Comparison of ENCODE assay signal across 8 cellular contexts in genomic region chr1:203796223-203796747, GRCh38. TPM values are rescaled to one million over a fixed set of nuclear protein-coding genes. Genes with fewer than 3 reads are reported as not detected.
DNase-seq lines count a peak whose midpoint lies in the region; ATAC-seq and TF ChIP-seq lines count a peak whose summit lies in the region.

No MANE protein-coding gene starts in this region.

- peak overlapping the region; percentile 97 for H3K27ac ChIP-seq in hepatocyte

- ATAC-seq in GM18907 (IDR thresholded peaks at IDR 0.05; ENCODE audit: unreplicated experiment): peak; percentile 21
- no peak for ATAC-seq in GM18873 (IDR thresholded peaks at IDR 0.05; ENCODE audit: low FRiP score, unreplicated experiment)

- H3K9me2 ChIP-seq in hepatocyte (replicated peaks; ENCODE audit: insufficient read depth): no peaks in the 10 kb centered on the region

- H3K9me3 ChIP-seq in hepatocyte (ENCODE audit: low read depth): no peaks in the 10 kb centered on the region

- peak overlapping the region; percentile 95 for H3K4me3 Mint-ChIP-seq in activated naive CD8-positive, alpha-beta T cell treated with anti-CD3 and anti-CD28 coated beads for 36 hours

- peaks cover 7% of the 10 kb centered on the region for H3K9me3 Mint-ChIP-seq in activated naive CD8-positive, alpha-beta T cell treated with anti-CD3 and anti-CD28 coated beads for 36 hours

- H3K4me1 ChIP-seq in hepatocyte (ENCODE audit: insufficient read depth): peaks cover 17% of the 10 kb centered on the region

- H3K36me3 ChIP-seq in hepatocyte (replicated peaks; ENCODE audit: insufficient read depth, low read depth): peaks cover 3% of the 10 kb centered on the region

- H3K79me2 ChIP-seq in hepatocyte: peaks cover 54% of the 10 kb centered on the region

- peak overlapping the region; percentile 86 for H3K4me2 ChIP-seq in hepatocyte

- peaks cover 47% of the 10 kb centered on the region for H3K4me1 Mint-ChIP-seq in activated naive CD8-positive, alpha-beta T cell treated with anti-CD3 and anti-CD28 coated beads for 36 hours

- H3K4me3 ChIP-seq in AG10803 (ENCODE audit: low read length) (peak overlapping the region; percentile 89), hepatocyte (peak overlapping the region; percentile 86), skeletal muscle cell (ENCODE audit: low read depth, low read length) (peak overlapping the region; percentile 62)

- peak overlapping the region; percentile 96 for H3K27ac Mint-ChIP-seq in activated naive CD8-positive, alpha-beta T cell treated with anti-CD3 and anti-CD28 coated beads for 36 hours

- H3K36me3 Mint-ChIP-seq in activated naive CD8-positive, alpha-beta T cell treated with anti-CD3 and anti-CD28 coated beads for 36 hours: peaks cover 41% of the 10 kb centered on the region

- no peaks in the 10 kb centered on the region for H3K27me3 ChIP-seq in hepatocyte

- TF ChIP-seq CTCF in AG10803 (conservative IDR thresholded peaks at IDR 0.05; ENCODE audit: low read length) (no peak), hepatocyte (IDR thresholded peaks at IDR 0.05; ENCODE audit: poor library complexity) (no peak)

- 1% methylated on average over 14 of the region's 14 CpGs for WGBS in hepatocyte (ENCODE audit: low lambda C conversion rate, missing lambda C conversion rate)

- no peaks in the 10 kb centered on the region for H3K27me3 Mint-ChIP-seq in activated naive CD8-positive, alpha-beta T cell treated with anti-CD3 and anti-CD28 coated beads for 36 hours

- DNase-seq in AG10803 (ENCODE audit: low read depth) (peak; percentile 31), NCI-H2171 treated with DMSO at 0.1 percent for 48 hours (lab: John Stamatoyannopoulos, UW) (peak; percentile 58), hepatocyte (ENCODE audit: low spot score) (peak; percentile 43), skeletal muscle cell (ENCODE audit: low read depth) (no peak), GM19238 (ENCODE audit: insufficient read length, low spot score) (no peak)
- DNase-seq in activated naive CD8-positive, alpha-beta T cell treated with anti-CD3 and anti-CD28 coated beads for 36 hours: peak; percentile 28

- H2AFZ ChIP-seq in hepatocyte: no peak overlapping the region

- peaks cover 49% of the 10 kb centered on the region for H4K20me1 ChIP-seq in hepatocyte (ENCODE audit: insufficient read depth, poor library complexity, severe bottlenecking)

RNA-seq across cellular contexts. Expression of gene ZBED6, which starts 0.9 kb away (rescaled TPM):
- total RNA-seq in activated naive CD8-positive, alpha-beta T cell treated with anti-CD3 and anti-CD28 coated beads for 36 hours: 10 to 100 TPM; 11.5 to 12.5 TPM
- 9.6 and 12.8 TPM in 2 replicates for total RNA-seq in hepatocyte
- polyA plus RNA-seq in hepatocyte: 1.5 and 2.6 TPM in 2 replicates

RNA-seq across cellular contexts. Expression of gene ZC3H11A, which starts 0.9 kb away (rescaled TPM):
- total RNA-seq in activated naive CD8-positive, alpha-beta T cell treated with anti-CD3 and anti-CD28 coated beads for 36 hours: 10 to 100 TPM; 93.3 to 96.0 TPM
- 120 and 123 TPM in 2 replicates for total RNA-seq in hepatocyte
- 33.7 and 34.9 TPM in 2 replicates for polyA plus RNA-seq in hepatocyte

RNA-seq across cellular contexts. Expression of gene LAX1, which starts 31.3 kb away (rescaled TPM):
- 10 to 100 TPM; 28.9 to 30.1 TPM for total RNA-seq in activated naive CD8-positive, alpha-beta T cell treated with anti-CD3 and anti-CD28 coated beads for 36 hours
- total RNA-seq in hepatocyte: not detected in 2 replicates
- not detected in 2 replicates for polyA plus RNA-seq in hepatocyte

Comparison
In these comparisons a context has a peak if more than half of its experiments do, and no peak if none do; other contexts are left out.
1. DNase-seq: peak in AG10803 (single experiment), NCI-H2171 treated with DMSO at 0.1 percent for 48 hours (single experiment), activated naive CD8-positive, alpha-beta T cell treated with anti-CD3 and anti-CD28 coated beads for 36 hours (single experiment) and hepatocyte (single experiment); none in skeletal muscle cell (single experiment) and GM19238 (single experiment).
2. RNA of gene LAX1, which starts 31.3 kb away (total RNA-seq): 28.9 to 30.1 TPM in activated naive CD8-positive, alpha-beta T cell treated with anti-CD3 and anti-CD28 coated beads for 36 hours; not detected in hepatocyte; every median in the first group is over 10 times any median in the second.
3. Peak in every context shown above with its lines, with median percentiles within 50 percentile points of each other: H3K4me3 ChIP-seq.